In genomic region chr14:21104448-21105060, GRCh38 we compare ENCODE assay signal across 8 cellular contexts. TPM values are rescaled to one million over a fixed set of nuclear protein-coding genes. Genes with fewer than 3 reads are reported as not detected.
DNase-seq lines count a peak whose midpoint lies in the region; ATAC-seq and TF ChIP-seq lines count a peak whose summit lies in the region.

No MANE protein-coding gene starts in this region.

- H3K36me3 ChIP-seq in KMS-11 (ENCODE audit: insufficient read depth) (no peaks in the 10 kb centered on the region), PC-9 (ENCODE audit: low read depth) (no peaks in the 10 kb centered on the region)

- H3K9ac ChIP-seq in KMS-11, result peak overlapping the region; percentile 99

- H3K27ac ChIP-seq in KMS-11 (peak overlapping the region; percentile 99), PC-9 (peak overlapping the region; percentile 89), foreskin keratinocyte (peak overlapping the region; percentile 100), temporal lobe (ENCODE audit: low read depth, low read length) (peak overlapping the region; percentile 99)

- H3K27ac Mint-ChIP-seq in neural crest cell (ENCODE audit: unreplicated experiment), result peak overlapping the region; percentile 95

- H3K79me2 ChIP-seq in KMS-11 (ENCODE audit: insufficient read depth, low read depth) (no peaks in the 10 kb centered on the region), PC-9 (ENCODE audit: low read depth) (no peaks in the 10 kb centered on the region)

- H3K9me3 ChIP-seq in PC-9 (ENCODE audit: insufficient read depth, low read depth), result no peaks in the 10 kb centered on the region

- H3K4me1 ChIP-seq in KMS-11 (ENCODE audit: low read depth, poor library complexity, severe bottlenecking) (peaks cover 66% of the 10 kb centered on the region), PC-9 (replicated peaks; ENCODE audit: insufficient read depth) (peaks cover 51% of the 10 kb centered on the region), foreskin keratinocyte (peaks cover 44% of the 10 kb centered on the region)

- ATAC-seq in GM21528 (IDR thresholded peaks at IDR 0.05; ENCODE audit: low FRiP score, unreplicated experiment) (peak; percentile 42), foreskin keratinocyte (peak; percentile 57)

- peaks cover 11% of the 10 kb centered on the region for H3F3A ChIP-seq in PC-9 (ENCODE audit: insufficient read depth, low read depth)

- POLR2A ChIA-PET in PC-9 (lab: Charles Lee; ENCODE audit: unreplicated experiment), result interaction anchor here (0.5 to 1.2 kb wide), 4 partner anchors 33 to 83 kb away, joined by 3 to 5 read pairs (median 5); no protein-coding TSS in a partner anchor

- H3K4me1 Mint-ChIP-seq in neural crest cell, result peaks cover 48% of the 10 kb centered on the region

- H3K4me3 ChIP-seq in KMS-11 (IDR thresholded peaks at IDR 0.05; ENCODE audit: insufficient read depth, low read depth, low read length) (no peak overlapping the region), PC-9 (peak overlapping the region; percentile 70)

- H4K20me1 ChIP-seq in KMS-11 (ENCODE audit: insufficient read depth) (no peaks in the 10 kb centered on the region), PC-9 (ENCODE audit: insufficient read depth) (no peaks in the 10 kb centered on the region)

- intact Hi-C loops in PC-9 (cut with micrococcal nuclease; ENCODE audit: unreplicated experiment), result loop anchor here (1.0 to 10.0 kb wide), 6 partner anchors 36 to 422 kb away; no protein-coding TSS in a partner anchor

- H2AFZ ChIP-seq in KMS-11 (ENCODE audit: low read depth) (peak overlapping the region; percentile 57), PC-9 (peak overlapping the region; percentile 93)

- H3K27me3 Mint-ChIP-seq in neural crest cell (ENCODE audit: low read depth), result no peaks in the 10 kb centered on the region

- TF ChIP-seq CTCF in KMS-11 (conservative IDR thresholded peaks at IDR 0.05; ENCODE audit: low read depth, low read length) (peak; percentile 66; the same call in 1 of the 2 replicates), PC-9 (conservative IDR thresholded peaks at IDR 0.05) (peak; percentile 84), foreskin keratinocyte (conservative IDR thresholded peaks at IDR 0.05) (peak; percentile 99), neural crest cell (conservative IDR thresholded peaks at IDR 0.05) (peak; percentile 91)

- H3K9me3 Mint-ChIP-seq in neural crest cell, result no peaks in the 10 kb centered on the region

- peak; percentile 85 for DNase-seq in D341Med (ENCODE audit: low spot score)
- peak; percentile 53 to 62 for DNase-seq in PC-9
- DNase-seq in activated naive CD4-positive, alpha-beta T cell (lab: John Stamatoyannopoulos, UW), result peak in 3 of 4 experiments; percentile 29 to 64 (median 42)
- DNase-seq in foreskin keratinocyte, result peak; percentile 59 to 77
- peak; percentile 64 for DNase-seq in neural crest cell (ENCODE audit: low read depth, low spot score)

- peak overlapping the region; percentile 87 for H3K4me3 Mint-ChIP-seq in neural crest cell

- H3K27me3 ChIP-seq in KMS-11 (ENCODE audit: insufficient read depth, low read depth), result no peaks in the 10 kb centered on the region
- no peaks in the 10 kb centered on the region for H3K27me3 ChIP-seq in PC-9 (ENCODE audit: insufficient read depth, low read depth)
- no peaks in the 10 kb centered on the region for H3K27me3 ChIP-seq in foreskin keratinocyte

- H3K4me2 ChIP-seq in KMS-11, result peak overlapping the region; percentile 52
- peak overlapping the region; percentile 91 for H3K4me2 ChIP-seq in PC-9

- CTCF ChIA-PET in PC-9 (lab: Charles Lee), result interaction anchor here (0.6 to 2.0 kb wide), 5 partner anchors 33 to 1088 kb away, joined by 3 to 20 read pairs (median 7); partner anchors contain the start of gene SLC39A2

- BruUV-seq in PC-9 (replicated peaks; lab: Mats Ljungman, UMichigan), result no TSS peak

- H3K9me2 ChIP-seq in PC-9 (ENCODE audit: insufficient read depth), result no peaks in the 10 kb centered on the region

- no peaks in the 10 kb centered on the region for H3K36me3 Mint-ChIP-seq in neural crest cell (ENCODE audit: low read depth)

RNA-seq across cellular contexts. Expression of gene TMEM253, which starts 3.7 kb away (rescaled TPM):
- total RNA-seq in PC-9 (2021) (0.35 and 1.4 TPM in 2 replicates), foreskin keratinocyte (0.34 and 0.42 TPM in 2 replicates), neural crest cell (1.6 TPM in 2 replicates), temporal lobe (not detected)
- 1.2 and 1.4 TPM in 2 replicates for polyA plus RNA-seq in foreskin keratinocyte

RNA-seq across cellular contexts. Expression of gene ZNF219, which starts 6.1 kb away (rescaled TPM):
- total RNA-seq in PC-9 (2021), result 23.0 and 25.3 TPM in 2 replicates
- 51.9 and 52.0 TPM in 2 replicates for total RNA-seq in foreskin keratinocyte
- polyA plus RNA-seq in foreskin keratinocyte, result 56.9 and 62.5 TPM in 2 replicates
- 141 and 143 TPM in 2 replicates for total RNA-seq in neural crest cell
- total RNA-seq in temporal lobe, result 5.7 TPM

RNA-seq across cellular contexts. Expression of gene ARHGEF40, which starts 34.5 kb away (rescaled TPM):
- total RNA-seq in PC-9 (2021) (12.7 and 13.0 TPM in 2 replicates), foreskin keratinocyte (13.6 and 20.7 TPM in 2 replicates), neural crest cell (72.7 and 73.8 TPM in 2 replicates), temporal lobe (15.0 TPM)
- polyA plus RNA-seq in foreskin keratinocyte, result 10.2 and 17.6 TPM in 2 replicates

RNA-seq across cellular contexts. Expression of gene RNASE8, which starts 46.9 kb away (rescaled TPM):
- not detected in 2 replicates for total RNA-seq in PC-9 (2021)
- total RNA-seq in foreskin keratinocyte, result not detected in 2 replicates
- not detected in 2 replicates for polyA plus RNA-seq in foreskin keratinocyte
- not detected in 2 replicates for total RNA-seq in neural crest cell
- not detected for total RNA-seq in temporal lobe

RNA-seq across cellular contexts. Expression of gene OR5AU1, which starts 51.3 kb away (rescaled TPM):
- total RNA-seq in PC-9 (2021) (not detected in 2 replicates), foreskin keratinocyte (not detected in 2 replicates), neural crest cell (not detected in 2 replicates), temporal lobe (not detected)
- polyA plus RNA-seq in foreskin keratinocyte, result not detected in 2 replicates
